Comparison of ENCODE assay signal across 25 cellular contexts in genomic region chr1:34640654-34641401, GRCh38.
DNase-seq lines count a peak whose midpoint lies in the region; ATAC-seq, FAIRE-seq and TF ChIP-seq lines count a peak whose summit lies in the region.
"Had no signal": no experiment of that assay in that cellular context is flagged by ENCODE, and none has a peak within 500 bp of the region (broad histone marks: within the 10 kb centered on the region; RNA-seq: fewer than 3 reads in every experiment).

No MANE protein-coding gene starts in this region.

- no peak overlapping the region for H3K4me2 ChIP-seq in keratinocyte (ENCODE audit: control insufficient read depth, extremely low read depth, insufficient read depth, low read depth, low read length)
- H3K4me2 ChIP-seq: BLaER1, SK-N-SH had no signal

- no peaks in the 10 kb centered on the region for H4K20me1 ChIP-seq in keratinocyte (ENCODE audit: control insufficient read depth, extremely low read depth, insufficient read depth, low read length)
- H4K20me1 ChIP-seq: BLaER1 had no signal

- no peak overlapping the region for H3K4me3 ChIP-seq in epithelial cell of esophagus (ENCODE audit: low read length)
- H3K4me3 ChIP-seq in keratinocyte (ENCODE audit: control insufficient read depth in 2 of 3, extremely low read depth in 1 of 3, insufficient read depth in 2 of 3, low read depth in 1 of 3, low read length in 3 of 3) = no peak overlapping the region
- H3K4me3 ChIP-seq: BLaER1 had no signal

- peak overlapping the region; percentile 7 for H3K27ac Mint-ChIP-seq in progenitor cell of endocrine pancreas
- H3K27ac Mint-ChIP-seq in activated CD4-positive, alpha-beta T cell treated with anti-CD3 and anti-CD28 coated beads, Interleukin-2, amount 10 ng/mL, durations not matched to agents 7 days and 5 days = no peak overlapping the region
- H3K27ac Mint-ChIP-seq: CD4-positive, CD25-positive, alpha-beta regulatory T cell; IgD-negative memory B cell had no signal

- H3K4me1 Mint-ChIP-seq in progenitor cell of endocrine pancreas (ENCODE audit: low read depth) = peaks cover 4% of the 10 kb centered on the region
- H3K4me1 Mint-ChIP-seq in activated CD4-positive, alpha-beta T cell treated with anti-CD3 and anti-CD28 coated beads, Interleukin-2, amount 10 ng/mL, durations not matched to agents 7 days and 5 days = no peaks in the 10 kb centered on the region
- H3K4me1 Mint-ChIP-seq: CD4-positive, CD25-positive, alpha-beta regulatory T cell; IgD-negative memory B cell had no signal

- no peak for ATAC-seq in GM18511 (IDR thresholded peaks at IDR 0.05; ENCODE audit: unreplicated experiment)
- ATAC-seq: HCT116, PC-3 had no signal

- peak; percentile 62 for FAIRE-seq in keratinocyte (lab: Jason Lieb, UNC)
- FAIRE-seq: A204.1, GM18507 had no signal

- H3K79me2 ChIP-seq in keratinocyte (ENCODE audit: control insufficient read depth, insufficient read depth, low read length) = no peaks in the 10 kb centered on the region

- H3K36me3 ChIP-seq in keratinocyte (ENCODE audit: control insufficient read depth in 2 of 2, extremely low read depth in 1 of 2, insufficient read depth in 2 of 2, low read length in 2 of 2) = no peaks in the 10 kb centered on the region
- H3K36me3 ChIP-seq: BLaER1 had no signal

- H3K4me1 ChIP-seq in keratinocyte (ENCODE audit: control insufficient read depth, extremely low read depth, insufficient read depth, low read length) = no peaks in the 10 kb centered on the region

- CTCF ChIA-PET in HEK293T (lab: Yijun Ruan, JAX) = interaction anchor here (0.6 kb wide), 1 partner anchor 68 kb away, joined by 8 read pairs; no protein-coding TSS in a partner anchor
- CTCF ChIA-PET in activated CD4-positive, alpha-beta T cell treated with anti-CD3 and anti-CD28 coated beads, Interleukin-2, amount 10 ng/mL, durations not matched to agents 7 days and 5 days (lab: Charles Lee) = no interaction called here

- H3K9me3 Mint-ChIP-seq in progenitor cell of endocrine pancreas (ENCODE audit: low read depth) = no peaks in the 10 kb centered on the region
- H3K9me3 Mint-ChIP-seq in activated CD4-positive, alpha-beta T cell treated with anti-CD3 and anti-CD28 coated beads, Interleukin-2, amount 10 ng/mL, durations not matched to agents 7 days and 5 days = no peaks in the 10 kb centered on the region
- H3K9me3 Mint-ChIP-seq: IgD-negative memory B cell had no signal

- no peak overlapping the region for H3K9ac ChIP-seq in keratinocyte (ENCODE audit: control insufficient read depth, extremely low read depth, insufficient read depth, low read length)
- H3K9ac ChIP-seq: BLaER1, SK-N-SH had no signal

- DNase-seq in HEK293T (ENCODE audit: extremely low spot score) (no peak), epithelial cell of esophagus (ENCODE audit: low read depth) (peak; percentile 30), keratinocyte (ENCODE audit: low read depth, low spot score) (no peak), progenitor cell of endocrine pancreas (ENCODE audit: low spot score, unreplicated experiment) (no peak), posterior cingulate gyrus (no peak)
- DNase-seq in activated CD4-positive, alpha-beta T cell treated with anti-CD3 and anti-CD28 coated beads, Interleukin-2, amount 10 ng/mL, durations not matched to agents 7 days and 5 days = no peak
- DNase-seq: CD4-positive, CD25-positive, alpha-beta regulatory T cell; DMS153; DND-41; GOT3; Kasumi-1; MV-4-11; NCI-H1105 treated with DMSO at 0.1 percent for 48 hours; NCI-H2029; NCI-H446; NCI-H524 treated with DMSO at 0.1 percent for 48 hours; NCI-H774; PC-3 had no signal

- H3K27ac ChIP-seq in keratinocyte (ENCODE audit: control insufficient read depth, insufficient read depth, low read length) = no peak overlapping the region
- H3K27ac ChIP-seq: BLaER1 had no signal

- H3K9me1 ChIP-seq in keratinocyte (ENCODE audit: control insufficient read depth, extremely low read depth, insufficient read depth, low read length) = no peaks in the 10 kb centered on the region

- H3K4me3 Mint-ChIP-seq in progenitor cell of endocrine pancreas (ENCODE audit: low read depth) = no peak overlapping the region
- no peak overlapping the region for H3K4me3 Mint-ChIP-seq in activated CD4-positive, alpha-beta T cell treated with anti-CD3 and anti-CD28 coated beads, Interleukin-2, amount 10 ng/mL, durations not matched to agents 7 days and 5 days
- H3K4me3 Mint-ChIP-seq: CD4-positive, CD25-positive, alpha-beta regulatory T cell; IgD-negative memory B cell had no signal

- POLR2A ChIA-PET in HEK293T (lab: Yijun Ruan, JAX) = no interaction called here
- POLR2A ChIA-PET in activated CD4-positive, alpha-beta T cell treated with anti-CD3 and anti-CD28 coated beads, Interleukin-2, amount 10 ng/mL, durations not matched to agents 7 days and 5 days (lab: Charles Lee) = no interaction called here

- intact Hi-C loops in posterior cingulate gyrus (cut with DNase I) = no loop called here

- dilution Hi-C loops in keratinocyte (cut with MboI; ENCODE audit: extremely low pct_ligation_motif_present, low sequenced_read_pairs) = no loop called here

- TF ChIP-seq CTCF in epithelial cell of esophagus (IDR thresholded peaks at IDR 0.05; ENCODE audit: insufficient read depth, low read depth, low read length, missing control alignments) = no peak
- TF ChIP-seq CTCF in keratinocyte (optimal IDR thresholded peaks at IDR 0.05 in 1 of 3, IDR thresholded peaks at IDR 0.05 in 1 of 3, conservative IDR thresholded peaks at IDR 0.05 in 1 of 3; ENCODE audit: extremely low read depth in 1 of 3, insufficient read depth in 2 of 3, low read length in 3 of 3) = no peak
- no peak for TF ChIP-seq CTCF in progenitor cell of endocrine pancreas (IDR thresholded peaks at IDR 0.05; ENCODE audit: unreplicated experiment)

- H2AFZ ChIP-seq in keratinocyte (ENCODE audit: control insufficient read depth, low read length) = no peak overlapping the region

- no peaks in the 10 kb centered on the region for H3K36me3 Mint-ChIP-seq in progenitor cell of endocrine pancreas (ENCODE audit: insufficient read depth)
- no peaks in the 10 kb centered on the region for H3K36me3 Mint-ChIP-seq in activated CD4-positive, alpha-beta T cell treated with anti-CD3 and anti-CD28 coated beads, Interleukin-2, amount 10 ng/mL, durations not matched to agents 7 days and 5 days (ENCODE audit: low read depth)
- H3K36me3 Mint-ChIP-seq: CD4-positive, CD25-positive, alpha-beta regulatory T cell had no signal

- peaks cover 65% of the 10 kb centered on the region for H3K27me3 Mint-ChIP-seq in progenitor cell of endocrine pancreas
- peaks cover 9% of the 10 kb centered on the region for H3K27me3 Mint-ChIP-seq in activated CD4-positive, alpha-beta T cell treated with anti-CD3 and anti-CD28 coated beads, Interleukin-2, amount 10 ng/mL, durations not matched to agents 7 days and 5 days

- no peaks in the 10 kb centered on the region for H3K9me3 ChIP-seq in keratinocyte (ENCODE audit: control insufficient read depth, low read depth, low read length)
- H3K9me3 ChIP-seq: BLaER1, SK-N-SH had no signal

- peaks cover 5% of the 10 kb centered on the region for H3K27me3 ChIP-seq in keratinocyte (ENCODE audit: control insufficient read depth, extremely low read depth, insufficient read depth, low read length)
- H3K27me3 ChIP-seq: BLaER1 had no signal

TF ChIP-seq in HEK293T, 16 proteins besides CTCF, POLR2A, EP300 and RAD21:
- TF ChIP-seq SUZ12 (IDR thresholded peaks at IDR 0.05) (no peak), CTBP1 (IDR thresholded peaks at IDR 0.05; ENCODE audit: borderline replicate concordance) (no peak), ELF4 (IDR thresholded peaks at IDR 0.05) (no peak), TARDBP (IDR thresholded peaks at IDR 0.05) (no peak), HDGF (IDR thresholded peaks at IDR 0.05; ENCODE audit: borderline replicate concordance) (no peak), SP1 (IDR thresholded peaks at IDR 0.05) (no peak)
- TF ChIP-seq, protein P1, sequence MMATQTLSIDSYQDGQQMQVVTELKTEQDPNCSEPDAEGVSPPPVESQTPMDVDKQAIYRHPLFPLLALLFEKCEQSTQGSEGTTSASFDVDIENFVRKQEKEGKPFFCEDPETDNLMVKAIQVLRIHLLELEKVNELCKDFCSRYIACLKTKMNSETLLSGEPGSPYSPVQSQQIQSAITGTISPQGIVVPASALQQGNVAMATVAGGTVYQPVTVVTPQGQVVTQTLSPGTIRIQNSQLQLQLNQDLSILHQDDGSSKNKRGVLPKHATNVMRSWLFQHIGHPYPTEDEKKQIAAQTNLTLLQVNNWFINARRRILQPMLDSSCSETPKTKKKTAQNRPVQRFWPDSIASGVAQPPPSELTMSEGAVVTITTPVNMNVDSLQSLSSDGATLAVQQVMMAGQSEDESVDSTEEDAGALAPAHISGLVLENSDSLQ (IDR thresholded peaks at IDR 0.05) = peak; percentile 44; the same call in 1 of the 2 replicates
